Comparison of ENCODE assay signal across 11 cellular contexts in genomic region chr9:9003184-9003583, GRCh38.
DNase-seq lines count a peak whose midpoint lies in the region; ATAC-seq and TF ChIP-seq lines count a peak whose summit lies in the region.
"Had no signal": no experiment of that assay in that cellular context is flagged by ENCODE, and none has a peak within 500 bp of the region (broad histone marks: within the 10 kb centered on the region; RNA-seq: fewer than 3 reads in every experiment).

No MANE protein-coding gene starts in this region.

- peak; percentile 60 for TF ChIP-seq RAD21 in SK-N-SH (IDR thresholded peaks at IDR 0.05; ENCODE audit: low read length)

- intact Hi-C loops in thyroid gland (cut with DNase I) (no loop called here), esophagus squamous epithelium (cut with DNase I) (no loop called here)

- H3K4me1 ChIP-seq in SK-N-SH (ENCODE audit: control insufficient read depth in 1 of 2, insufficient read depth in 2 of 2, low read depth in 1 of 2, low read length in 1 of 2) (no peaks in the 10 kb centered on the region), hepatocyte (ENCODE audit: insufficient read depth) (no peaks in the 10 kb centered on the region), thyroid gland (no peaks in the 10 kb centered on the region), esophagus squamous epithelium (no peaks in the 10 kb centered on the region)

- no peaks in the 10 kb centered on the region for H3F3A ChIP-seq in SK-N-SH (replicated peaks; ENCODE audit: insufficient read depth)

- no peaks in the 10 kb centered on the region for H3K27me3 ChIP-seq in SK-N-SH (ENCODE audit: insufficient read depth)
- no peaks in the 10 kb centered on the region for H3K27me3 ChIP-seq in WERI-Rb-1 (ENCODE audit: insufficient read depth, low read depth, severe bottlenecking)
- no peaks in the 10 kb centered on the region for H3K27me3 ChIP-seq in hepatocyte
- no peaks in the 10 kb centered on the region for H3K27me3 ChIP-seq in thyroid gland
- no peaks in the 10 kb centered on the region for H3K27me3 ChIP-seq in esophagus squamous epithelium

- no peak overlapping the region for H3K9ac ChIP-seq in SK-N-SH

- CTCF ChIA-PET in SK-N-SH (lab: Yijun Ruan, JAX) = interaction anchor here (0.9 to 1.9 kb wide), 9 partner anchors 9 to 1434 kb away, joined by 3 to 6 read pairs (median 4); no protein-coding TSS in a partner anchor

- no peak for TF ChIP-seq CTCF in SK-N-SH (IDR thresholded peaks at IDR 0.05)
- peak; percentile 31; the same call in 1 of the 2 replicates for TF ChIP-seq CTCF in WERI-Rb-1 (IDR thresholded peaks at IDR 0.05; ENCODE audit: low read depth, low read length)
- peak; percentile 37 for TF ChIP-seq CTCF in hepatocyte (IDR thresholded peaks at IDR 0.05; ENCODE audit: poor library complexity)
- peak in 3 of 6 experiments; percentile 12 to 23 (median 19) for TF ChIP-seq CTCF in thyroid gland (IDR thresholded peaks at IDR 0.05)
- TF ChIP-seq CTCF in esophagus squamous epithelium (IDR thresholded peaks at IDR 0.05) = peak in 1 of 6 experiments; percentile 26

- H3K9me3 ChIP-seq in SK-N-SH (no peaks in the 10 kb centered on the region), WERI-Rb-1 (ENCODE audit: severe bottlenecking) (no peaks in the 10 kb centered on the region), hepatocyte (ENCODE audit: low read depth) (no peaks in the 10 kb centered on the region), thyroid gland (no peaks in the 10 kb centered on the region), esophagus squamous epithelium (no peaks in the 10 kb centered on the region)

- no peak overlapping the region for H3K4me2 ChIP-seq in SK-N-SH
- no peak overlapping the region for H3K4me2 ChIP-seq in hepatocyte

- TF ChIP-seq POLR2A in thyroid gland (IDR thresholded peaks at IDR 0.05) (no peak), esophagus squamous epithelium (IDR thresholded peaks at IDR 0.05) (no peak)

- POLR2A ChIA-PET in SK-N-SH (lab: Yijun Ruan, JAX) = no interaction called here

- no peak for ATAC-seq in SK-N-SH treated with all-trans-retinoic acid at 6 μM for 48 hours
- ATAC-seq in HG03045 (IDR thresholded peaks at IDR 0.05; ENCODE audit: unreplicated experiment) = no peak
- ATAC-seq: left colon had no signal

- H3K79me2 ChIP-seq in SK-N-SH (ENCODE audit: insufficient read depth) = no peaks in the 10 kb centered on the region
- no peaks in the 10 kb centered on the region for H3K79me2 ChIP-seq in hepatocyte

- no peak overlapping the region for H3K4me3 ChIP-seq in SK-N-SH (ENCODE audit: low read depth in 2 of 2, low read length in 1 of 2)
- H3K4me3 ChIP-seq in WERI-Rb-1 (ENCODE audit: low read depth, low read length) = no peak overlapping the region
- H3K4me3 ChIP-seq in hepatocyte = no peak overlapping the region
- no peak overlapping the region for H3K4me3 ChIP-seq in thyroid gland (replicated peaks in 1 of 3)
- H3K4me3 ChIP-seq in esophagus squamous epithelium = no peak overlapping the region

- H2AFZ ChIP-seq in SK-N-SH (ENCODE audit: low read depth) (no peak overlapping the region), hepatocyte (no peak overlapping the region)

- H3K36me3 ChIP-seq in SK-N-SH (replicated peaks in 1 of 2; ENCODE audit: control insufficient read depth in 1 of 2, insufficient read depth in 2 of 2, low read length in 1 of 2) (no peaks in the 10 kb centered on the region), WERI-Rb-1 (no peaks in the 10 kb centered on the region), hepatocyte (replicated peaks; ENCODE audit: insufficient read depth, low read depth) (no peaks in the 10 kb centered on the region), thyroid gland (no peaks in the 10 kb centered on the region), esophagus squamous epithelium (no peaks in the 10 kb centered on the region)

- no peaks in the 10 kb centered on the region for H4K20me1 ChIP-seq in SK-N-SH (ENCODE audit: insufficient read depth)
- no peaks in the 10 kb centered on the region for H4K20me1 ChIP-seq in hepatocyte (ENCODE audit: insufficient read depth, poor library complexity, severe bottlenecking)

- no peak for TF ChIP-seq EP300 in SK-N-SH (IDR thresholded peaks at IDR 0.05; ENCODE audit: borderline replicate concordance in 1 of 2, low read depth in 1 of 2, low read length in 1 of 2)

- DNase-seq in SK-N-SH (peak; percentile 1), WERI-Rb-1 (peak; percentile 39), hepatocyte (ENCODE audit: low spot score) (peak; percentile 42), thyroid gland (peak; percentile 4 to 9), esophagus squamous epithelium (lab: John Stamatoyannopoulos, UW) (no peak)
- DNase-seq in activated T-cell treated with anti-CD3 and anti-CD28 coated beads, Interleukin-2, amount 50 U/mL, for 1 hour = no peak
- DNase-seq: activated CD4-positive, alpha-beta T cell treated with anti-CD3 and anti-CD28 coated beads for 1 hour; left colon; NCI-H1048 had no signal

- H3K9me2 ChIP-seq in SK-N-SH (no peaks in the 10 kb centered on the region), hepatocyte (replicated peaks; ENCODE audit: insufficient read depth) (no peaks in the 10 kb centered on the region)

- 20% methylated on average over 1 of the region's 1 CpG for WGBS in SK-N-SH (ENCODE audit: low lambda C conversion rate)
- WGBS in hepatocyte (ENCODE audit: low lambda C conversion rate, missing lambda C conversion rate) = 29% methylated on average over 1 of the region's 1 CpG
- 41 to 43% methylated on average over 1 of the region's 1 CpG for WGBS in thyroid gland, 2 donors
- 20 to 33% methylated on average over 1 of the region's 1 CpG for WGBS in esophagus squamous epithelium, 2 donors

- H3K27ac ChIP-seq in SK-N-SH (ENCODE audit: low read depth in 2 of 2, low read length in 1 of 2) (no peak overlapping the region), WERI-Rb-1 (no peak overlapping the region), hepatocyte (no peak overlapping the region), thyroid gland (no peak overlapping the region), esophagus squamous epithelium (no peak overlapping the region)

TF ChIP-seq in SK-N-SH, 30 proteins besides CTCF, POLR2A, EP300 and RAD21:
- no peak for TF ChIP-seq POLR2AphosphoS5 (IDR thresholded peaks at IDR 0.05; ENCODE audit: low read depth, low read length)
- TF ChIP-seq SMC3 (IDR thresholded peaks at IDR 0.05; ENCODE audit: low read depth, low read length) = peak; percentile 13; the same call in 1 of the 2 replicates
TF ChIP-seq in SK-N-SH: peak in this region for 1.

TF ChIP-seq in SK-N-SH treated with all-trans-retinoic acid at 6 μM for 48 hours, 23 proteins besides CTCF, POLR2A, EP300 and RAD21 (continues in another document):
- TF ChIP-seq PATZ1 (CRISPR knock-in tag; IDR thresholded peaks at IDR 0.05; ENCODE audit: borderline replicate concordance) = no peak
- no peak for TF ChIP-seq ZC3H10 (CRISPR knock-in tag; IDR thresholded peaks at IDR 0.05)
- no peak for TF ChIP-seq ESRRG (CRISPR knock-in tag; IDR thresholded peaks at IDR 0.05)
- no peak for TF ChIP-seq CSRNP3 (CRISPR knock-in tag; IDR thresholded peaks at IDR 0.05)
- TF ChIP-seq SNAI2 (CRISPR knock-in tag; IDR thresholded peaks at IDR 0.05) = no peak
- no peak for TF ChIP-seq ZNF70 (CRISPR knock-in tag; IDR thresholded peaks at IDR 0.05)
- no peak for TF ChIP-seq PPARA (CRISPR knock-in tag; IDR thresholded peaks at IDR 0.05; ENCODE audit: borderline replicate concordance)
- TF ChIP-seq, protein P1, sequence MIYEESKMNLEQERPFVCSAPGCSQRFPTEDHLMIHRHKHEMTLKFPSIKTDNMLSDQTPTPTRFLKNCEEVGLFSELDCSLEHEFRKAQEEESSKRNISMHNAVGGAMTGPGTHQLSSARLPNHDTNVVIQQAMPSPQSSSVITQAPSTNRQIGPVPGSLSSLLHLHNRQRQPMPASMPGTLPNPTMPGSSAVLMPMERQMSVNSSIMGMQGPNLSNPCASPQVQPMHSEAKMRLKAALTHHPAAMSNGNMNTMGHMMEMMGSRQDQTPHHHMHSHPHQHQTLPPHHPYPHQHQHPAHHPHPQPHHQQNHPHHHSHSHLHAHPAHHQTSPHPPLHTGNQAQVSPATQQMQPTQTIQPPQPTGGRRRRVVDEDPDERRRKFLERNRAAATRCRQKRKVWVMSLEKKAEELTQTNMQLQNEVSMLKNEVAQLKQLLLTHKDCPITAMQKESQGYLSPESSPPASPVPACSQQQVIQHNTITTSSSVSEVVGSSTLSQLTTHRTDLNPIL (CRISPR knock-in tag; IDR thresholded peaks at IDR 0.05; ENCODE audit: low read depth) = no peak

Comparison
In these comparisons a context has a peak if more than half of its experiments do, and no peak if none do; other contexts are left out.
1. DNase-seq: peak in SK-N-SH (single experiment), WERI-Rb-1 (single experiment), hepatocyte (single experiment) and thyroid gland (2 of 2); none in activated T-cell treated with anti-CD3 and anti-CD28 coated beads, Interleukin-2, amount 50 U/mL, for 1 hour (single experiment) and esophagus squamous epithelium (single experiment).